Comparison of ENCODE assay signal across 8 cellular contexts in genomic region chr5:7868773-7869473, GRCh38. TPM values are rescaled to one million over a fixed set of nuclear protein-coding genes. Genes with fewer than 3 reads are reported as not detected.
A peak's percentile ranks its signal among the peaks of the same experiment; 100 is the strongest.
DNase-seq lines count a peak whose midpoint lies in the region; ATAC-seq and TF ChIP-seq lines count a peak whose summit lies in the region.

A gene with protein sequence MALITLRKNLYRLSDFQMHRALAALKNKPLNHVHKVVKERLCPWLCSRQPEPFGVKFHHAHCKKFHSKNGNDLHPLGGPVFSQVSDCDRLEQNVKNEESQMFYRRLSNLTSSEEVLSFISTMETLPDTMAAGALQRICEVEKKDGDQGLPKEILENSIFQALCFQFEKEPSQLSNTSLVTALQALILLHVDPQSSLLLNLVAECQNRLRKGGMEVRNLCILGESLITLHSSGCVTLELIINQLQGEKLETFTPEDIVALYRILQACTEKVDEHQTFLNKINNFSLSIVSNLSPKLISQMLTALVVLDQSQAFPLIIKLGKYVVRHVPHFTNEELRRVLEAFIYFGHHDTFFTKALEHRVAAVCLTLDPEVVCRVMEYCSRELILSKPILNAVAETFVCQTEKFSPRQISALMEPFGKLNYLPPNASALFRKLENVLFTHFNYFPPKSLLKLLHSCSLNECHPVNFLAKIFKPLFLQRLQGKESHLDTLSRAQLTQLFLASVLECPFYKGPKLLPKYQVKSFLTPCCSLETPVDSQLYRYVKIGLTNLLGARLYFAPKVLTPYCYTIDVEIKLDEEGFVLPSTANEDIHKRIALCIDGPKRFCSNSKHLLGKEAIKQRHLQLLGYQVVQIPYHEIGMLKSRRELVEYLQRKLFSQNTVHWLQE (minus strand): TSS chr5:7869031. CDS start chr5:7868083, 948 bp downstream.
Gene MTRR, plus strand, starts transcription at chr5:7869148. Its CDS starts 1,647 bp downstream, at chr5:7870795.

- intact Hi-C loops in activated naive CD4-positive, alpha-beta T cell treated with anti-CD3 and anti-CD28 coated beads for 36 hours (cut with micrococcal nuclease), result loop anchor here (1.0 to 2.0 kb wide), 4 partner anchors 9 to 1236 kb away; partner anchors contain the start of genes NSUN2, SRD5A1 and TENT4A

- H3K4me3 ChIP-seq in HFF-Myc (replicated peaks; ENCODE audit: low read depth, low read length) (peak within 1 kb of the TSS; percentile 90), gastroesophageal sphincter (peak within 1 kb of the TSS; percentile 76 to 90), suprapubic skin (peak within 1 kb of the TSS; percentile 89)

- DNase-seq in GM03348 (ENCODE audit: low spot score) (peak; percentile 98), HFF-Myc (ENCODE audit: extremely low read depth, low read depth) (peak; percentile 76), NAMALWA (ENCODE audit: low spot score) (peak; percentile 95), SK-N-DZ (ENCODE audit: low spot score) (peak; percentile 91), nucleus accumbens (lab: John Stamatoyannopoulos, UW) (peak; percentile 61 to 97 (median 90)), suprapubic skin (ENCODE audit: low spot score in 2 of 2) (peak; percentile 95 to 97)
- peak; percentile 91 for DNase-seq in activated naive CD4-positive, alpha-beta T cell treated with anti-CD3 and anti-CD28 coated beads for 36 hours

- no peaks in the 10 kb centered on the region for H3K9me3 Mint-ChIP-seq in activated naive CD4-positive, alpha-beta T cell treated with anti-CD3 and anti-CD28 coated beads for 36 hours

- peak; percentile 61 to 70 for TF ChIP-seq POLR2A in gastroesophageal sphincter (IDR thresholded peaks at IDR 0.05)
- TF ChIP-seq POLR2A in suprapubic skin (IDR thresholded peaks at IDR 0.05), result peak in 1 of 2 donors; percentile 38

- CTCF ChIA-PET in activated naive CD4-positive, alpha-beta T cell treated with anti-CD3 and anti-CD28 coated beads for 36 hours (lab: Charles Lee), result interaction anchor here (0.7 to 2.9 kb wide), 4 partner anchors 10 to 1585 kb away, joined by 3 to 12 read pairs (median 3); no protein-coding TSS in a partner anchor

- peak within 1 kb of the TSS; percentile 96 for H3K4me3 Mint-ChIP-seq in activated naive CD4-positive, alpha-beta T cell treated with anti-CD3 and anti-CD28 coated beads for 36 hours

- H3K36me3 ChIP-seq in gastroesophageal sphincter, result peaks cover 0 to 19% of the 10 kb centered on the region in 2 donors
- peaks cover 7% of the 10 kb centered on the region for H3K36me3 ChIP-seq in suprapubic skin

- peak within 1 kb of the TSS; percentile 82 for H3K27ac Mint-ChIP-seq in activated naive CD4-positive, alpha-beta T cell treated with anti-CD3 and anti-CD28 coated beads for 36 hours

- WGBS in gastroesophageal sphincter (ENCODE audit: low coverage in 1 of 2), 2 donors, result 0% methylated on average over 10 of the region's 83 CpGs; no CpG with 5 or more reads in 1 of the 2 donors
- 1% methylated on average over 7 of the region's 83 CpGs for WGBS in suprapubic skin

- H3K27me3 Mint-ChIP-seq in activated naive CD4-positive, alpha-beta T cell treated with anti-CD3 and anti-CD28 coated beads for 36 hours (ENCODE audit: low read depth), result no peaks in the 10 kb centered on the region

- H3K4me1 ChIP-seq in gastroesophageal sphincter, result peaks cover 11 to 45% (median 13%) of the 10 kb centered on the region in 3 donors
- peaks cover 31% of the 10 kb centered on the region for H3K4me1 ChIP-seq in suprapubic skin

- H3K36me3 Mint-ChIP-seq in activated naive CD4-positive, alpha-beta T cell treated with anti-CD3 and anti-CD28 coated beads for 36 hours (ENCODE audit: low read depth), result peaks cover 32% of the 10 kb centered on the region

- H3K4me1 Mint-ChIP-seq in activated naive CD4-positive, alpha-beta T cell treated with anti-CD3 and anti-CD28 coated beads for 36 hours (ENCODE audit: low read depth), result peaks cover 64% of the 10 kb centered on the region

- TF ChIP-seq EP300 in gastroesophageal sphincter (IDR thresholded peaks at IDR 0.05) (no peak), suprapubic skin (IDR thresholded peaks at IDR 0.05) (no peak)

- TF ChIP-seq CTCF in HFF-Myc (IDR thresholded peaks at IDR 0.05; ENCODE audit: low read depth, low read length, missing control alignments) (no peak), gastroesophageal sphincter (IDR thresholded peaks at IDR 0.05) (peak in 2 of 4 experiments; percentile 8 to 19), suprapubic skin (IDR thresholded peaks at IDR 0.05) (no peak)

- peak; percentile 100 for ATAC-seq in gastroesophageal sphincter

- no peaks in the 10 kb centered on the region for H3K27me3 ChIP-seq in gastroesophageal sphincter
- H3K27me3 ChIP-seq in suprapubic skin, result no peaks in the 10 kb centered on the region

- H3K27ac ChIP-seq in gastroesophageal sphincter, result peak within 1 kb of the TSS; percentile 30 to 90 (median 88)
- H3K27ac ChIP-seq in suprapubic skin, result peak within 1 kb of the TSS; percentile 81

- H3K9me3 ChIP-seq in gastroesophageal sphincter (no peaks in the 10 kb centered on the region), suprapubic skin (no peaks in the 10 kb centered on the region)

RNA-seq across cellular contexts. Expression of the first gene that starts in this region (rescaled TPM):
- polyA plus RNA-seq in SK-N-DZ (2014; cell fraction: cytosol; rRNA removed), result 22.9 and 29.3 TPM in 2 replicates
- polyA plus RNA-seq in SK-N-DZ (2014; cell fraction: nucleus; rRNA removed), result 28.3 and 51.3 TPM in 2 replicates
- 1 to 10 TPM; 4.0 to 7.7 TPM for total RNA-seq in activated naive CD4-positive, alpha-beta T cell treated with anti-CD3 and anti-CD28 coated beads for 36 hours
- 10 to 100 TPM in 2 of 4 donors, 1 to 10 TPM in 2; 4.6 to 14.4 (median 10.1) TPM for total RNA-seq in gastroesophageal sphincter
- 10 to 100 TPM in 2 of 4 donors, 1 to 10 TPM in 2; 7.6 to 13.7 (median 10.1) TPM for total RNA-seq in suprapubic skin

RNA-seq across cellular contexts. Expression of gene MTRR, which starts in this region (rescaled TPM):
- 29.4 and 32.2 TPM in 2 replicates for polyA plus RNA-seq in SK-N-DZ (2014; cell fraction: cytosol; rRNA removed)
- 65.0 and 79.7 TPM in 2 replicates for polyA plus RNA-seq in SK-N-DZ (2014; cell fraction: nucleus; rRNA removed)
- total RNA-seq in activated naive CD4-positive, alpha-beta T cell treated with anti-CD3 and anti-CD28 coated beads for 36 hours, result 10 to 100 TPM; 34.0 to 35.1 TPM
- 10 to 100 TPM; 29.3 to 44.0 (median 35.5) TPM for total RNA-seq in gastroesophageal sphincter
- total RNA-seq in suprapubic skin, result 10 to 100 TPM; 33.5 to 51.2 (median 38.4) TPM

Comparison
In these comparisons a context has a peak if more than half of its experiments do, and no peak if none do; other contexts are left out.
1. Peak in every context shown above with its lines: DNase-seq, ATAC-seq, H3K4me3 ChIP-seq and H3K27ac ChIP-seq.